In the genomic region with DNA sequence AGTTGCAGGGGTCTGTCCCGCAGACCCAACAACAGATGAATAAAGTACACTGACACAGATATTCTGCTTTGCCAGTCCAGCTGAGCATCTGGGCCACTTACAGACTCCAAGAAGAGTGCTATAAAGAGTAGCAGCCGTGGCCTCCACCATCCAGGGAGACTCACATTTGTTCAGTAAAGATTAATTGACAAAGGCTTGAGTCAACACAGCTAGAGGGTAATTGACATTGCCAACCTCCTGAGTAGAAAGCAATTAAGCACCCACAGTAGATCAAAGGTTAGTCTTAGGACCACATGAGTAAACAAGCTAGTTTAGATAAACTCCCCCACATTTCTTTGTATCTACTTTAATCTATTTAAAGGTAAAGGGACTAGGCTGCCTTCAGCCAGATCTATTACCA, we compare ENCODE assay signal across 25 cellular contexts. TPM values are rescaled to one million over a fixed set of nuclear protein-coding genes. Genes with fewer than 3 reads are reported as not detected.
DNase-seq lines count a peak whose midpoint lies in the region; ATAC-seq and TF ChIP-seq lines count a peak whose summit lies in the region.
"Had no signal": no experiment of that assay in that cellular context is flagged by ENCODE, and none has a peak within 500 bp of the region (broad histone marks: within the 10 kb centered on the region; RNA-seq: fewer than 3 reads in every experiment).

No MANE protein-coding gene starts in this region.

- in situ Hi-C loops in Panc1 (cut with HindIII; ENCODE audit: low pct_unique_long_range_greater_than_20kb, low sequenced_read_pairs): no loop called here

- peak; percentile 42; the same call in 1 of the 2 replicates for ATAC-seq in Panc1
- ATAC-seq: GM12878, T-cell had no signal

- no peak overlapping the region for H3K27ac ChIP-seq in Panc1 (ENCODE audit: low read length)
- H3K27ac ChIP-seq: Peyer's patch, SJSA1 had no signal

- no peaks in the 10 kb centered on the region for H3K9me3 Mint-ChIP-seq in Caco-2 (ENCODE audit: unreplicated experiment)
- no peaks in the 10 kb centered on the region for H3K9me3 Mint-ChIP-seq in dendritic cell treated with granulocyte-macrophage colony-stimulating factor and Interleukin-4, amounts not matched to agents 40 ng/mL and 50 ng/mL, for 4 days
- H3K9me3 Mint-ChIP-seq: CD4-positive, alpha-beta T cell; T-cell had no signal

- peaks cover 16% of the 10 kb centered on the region for H3K36me3 Mint-ChIP-seq in Caco-2 (ENCODE audit: insufficient read depth, unreplicated experiment)
- H3K36me3 Mint-ChIP-seq in dendritic cell treated with granulocyte-macrophage colony-stimulating factor and Interleukin-4, amounts not matched to agents 40 ng/mL and 50 ng/mL, for 4 days (ENCODE audit: low read depth): peaks cover 18% of the 10 kb centered on the region
- H3K36me3 Mint-ChIP-seq: T-cell had no signal

- H3K9me3 ChIP-seq in Caco-2 (peaks cover 7% of the 10 kb centered on the region; the same call in 1 of the 2 replicates), Panc1 (ENCODE audit: control insufficient read depth, insufficient read depth, low read depth, low read length) (no peaks in the 10 kb centered on the region)
- H3K9me3 ChIP-seq: Peyer's patch, SJSA1 had no signal

- DNase-seq in Caco-2: peak; percentile 18 to 34
- peak; percentile 75 for DNase-seq in HT-29 (ENCODE audit: low spot score)
- no peak for DNase-seq in Panc1 (ENCODE audit: low read depth, low spot score)
- no peak for DNase-seq in HuH-7.5 (ENCODE audit: low spot score)
- DNase-seq in DMS114 treated with DMSO at 0.1 percent for 48 hours (lab: John Stamatoyannopoulos, UW; ENCODE audit: unreplicated experiment): no peak
- DNase-seq in activated CD4-positive, alpha-beta T cell treated with anti-CD3 and anti-CD28 coated beads, Interleukin-2, amount 50 U/mL, for 48 hours: no peak
- no peak for DNase-seq in GF-D8 (lab: John Stamatoyannopoulos, UW)
- DNase-seq: AML-193; CD4-positive, alpha-beta T cell; GOT3; HCEC 1CT; KG1; NCI-H1092 treated with DMSO at 0.1 percent for 48 hours; NCI-H1436; NCI-H187; NCI-H2081 treated with DMSO at 0.1 percent for 48 hours; NCI-H446; NCI-H526; Peyer's patch; T-cell had no signal

- H3K27me3 ChIP-seq in Caco-2 (replicated peaks; ENCODE audit: control insufficient read depth, insufficient read depth, low read length) (no peaks in the 10 kb centered on the region), Panc1 (ENCODE audit: control insufficient read depth, insufficient read depth, low read length) (no peaks in the 10 kb centered on the region)
- H3K27me3 ChIP-seq: BLaER1 treated with 17β-estradiol and CSF1 and Interleukin-3, amounts not matched to agents 10 nM and 100 nM; Peyer's patch; SJSA1 had no signal

- POLR2A ChIA-PET in Caco-2 (lab: Charles Lee) (interaction anchor here (0.6 kb wide), 2 partner anchors 45 to 146 kb away, joined by 3 read pairs; no protein-coding TSS in a partner anchor), Panc1 (lab: Charles Lee) (interaction anchor here (0.6 kb wide), 3 partner anchors 368 to 756 kb away, joined by 3 to 11 read pairs (median 8); no protein-coding TSS in a partner anchor)

- peaks cover 6% of the 10 kb centered on the region; the same call in 1 of the 2 replicates for H3K4me1 ChIP-seq in Caco-2
- H3K4me1 ChIP-seq in Panc1 (ENCODE audit: control insufficient read depth, insufficient read depth, low read length): no peaks in the 10 kb centered on the region
- H3K4me1 ChIP-seq: Peyer's patch, SJSA1 had no signal

- BruUV-seq in Caco-2 (replicated peaks; lab: Mats Ljungman, UMichigan): no TSS peak
- BruUV-seq in Panc1 (replicated peaks; lab: Mats Ljungman, UMichigan): no TSS peak

- no peaks in the 10 kb centered on the region for H3K36me3 ChIP-seq in Caco-2 (ENCODE audit: control insufficient read depth, insufficient read depth, low read length)
- H3K36me3 ChIP-seq in Panc1 (ENCODE audit: control insufficient read depth, insufficient read depth, low read length): no peaks in the 10 kb centered on the region
- H3K36me3 ChIP-seq: Peyer's patch, SJSA1 had no signal

- no peak overlapping the region for H3K27ac Mint-ChIP-seq in Caco-2 (ENCODE audit: unreplicated experiment)
- H3K27ac Mint-ChIP-seq in dendritic cell treated with granulocyte-macrophage colony-stimulating factor and Interleukin-4, amounts not matched to agents 40 ng/mL and 50 ng/mL, for 4 days: peak overlapping the region; percentile 88
- H3K27ac Mint-ChIP-seq: CD4-positive, alpha-beta T cell; T-cell; T-helper 2 cell treated with Interferon-gamma antibody and Interleukin-4, amounts not matched to agents 5 μg/mL and 100 μg/mL, for 36 hours had no signal

- H3K4me3 Mint-ChIP-seq in Caco-2 (ENCODE audit: unreplicated experiment): no peak overlapping the region
- no peak overlapping the region for H3K4me3 Mint-ChIP-seq in dendritic cell treated with granulocyte-macrophage colony-stimulating factor and Interleukin-4, amounts not matched to agents 40 ng/mL and 50 ng/mL, for 4 days
- H3K4me3 Mint-ChIP-seq: CD4-positive, alpha-beta T cell; T-cell; T-helper 2 cell treated with Interferon-gamma antibody and Interleukin-4, amounts not matched to agents 5 μg/mL and 100 μg/mL, for 36 hours had no signal

- H3K4me3 ChIP-seq in Caco-2 (ENCODE audit: low read depth, low read length) (no peak overlapping the region), Panc1 (ENCODE audit: low read depth in 2 of 2, low read length in 2 of 2) (no peak overlapping the region)
- H3K4me3 ChIP-seq: BLaER1 treated with 17β-estradiol and CSF1 and Interleukin-3, amounts not matched to agents 10 nM and 100 nM; GM12878; Peyer's patch; SJSA1 had no signal

- CTCF ChIA-PET in Caco-2 (lab: Charles Lee): interaction anchor here (0.6 kb wide), 1 partner anchor 11 kb away, joined by 3 read pairs; no protein-coding TSS in a partner anchor
- CTCF ChIA-PET in Panc1 (lab: Charles Lee): interaction anchor here (0.6 kb wide), 1 partner anchor 21 kb away, joined by 3 read pairs; no protein-coding TSS in a partner anchor

- no peak for TF ChIP-seq CTCF in Caco-2 (IDR thresholded peaks at IDR 0.05; ENCODE audit: insufficient read depth in 1 of 2, low read depth in 1 of 2, low read length in 1 of 2, severe bottlenecking in 1 of 2, unreplicated experiment in 1 of 2)
- TF ChIP-seq CTCF in Panc1 (IDR thresholded peaks at IDR 0.05): no peak

- no peaks in the 10 kb centered on the region for H3K4me1 Mint-ChIP-seq in Caco-2 (ENCODE audit: low read depth, unreplicated experiment)
- H3K4me1 Mint-ChIP-seq in dendritic cell treated with granulocyte-macrophage colony-stimulating factor and Interleukin-4, amounts not matched to agents 40 ng/mL and 50 ng/mL, for 4 days (ENCODE audit: low read depth): peaks cover 46% of the 10 kb centered on the region

- intact Hi-C loops in Caco-2 (cut with micrococcal nuclease; ENCODE audit: unreplicated experiment) (no loop called here), Panc1 (cut with micrococcal nuclease; ENCODE audit: unreplicated experiment) (no loop called here)
- intact Hi-C loops in dendritic cell treated with granulocyte-macrophage colony-stimulating factor and Interleukin-4, amounts not matched to agents 40 ng/mL and 50 ng/mL, for 4 days (cut with micrococcal nuclease): no loop called here

- no peaks in the 10 kb centered on the region for H3K27me3 Mint-ChIP-seq in Caco-2 (ENCODE audit: insufficient read depth, unreplicated experiment)
- H3K27me3 Mint-ChIP-seq in dendritic cell treated with granulocyte-macrophage colony-stimulating factor and Interleukin-4, amounts not matched to agents 40 ng/mL and 50 ng/mL, for 4 days: peaks cover 2% of the 10 kb centered on the region
- H3K27me3 Mint-ChIP-seq: CD4-positive, alpha-beta T cell; T-cell had no signal

RNA-seq across cellular contexts. Expression of a gene that starts 16.3 kb away (rescaled TPM):
- 31.4 and 35.0 TPM in 2 replicates for total RNA-seq in Caco-2 (2022)
- 6.5 and 7.3 TPM in 2 replicates for total RNA-seq in HT-29 (2014; rRNA removed; shearing (Covaris generic))
- total RNA-seq in Panc1 (2021; ENCODE audit: unreplicated experiment): 45.0 TPM
- 22.9 TPM for polyA plus RNA-seq in Panc1 (2012; ENCODE audit: insufficient read length)

Comparison
In these comparisons a context has a peak if more than half of its experiments do, and no peak if none do; other contexts are left out.
1. DNase-seq: peak in Caco-2 (2 of 2) and HT-29 (single experiment); none in Panc1 (single experiment), HuH-7.5 (single experiment), DMS114 treated with DMSO at 0.1 percent for 48 hours (single experiment), activated CD4-positive, alpha-beta T cell treated with anti-CD3 and anti-CD28 coated beads, Interleukin-2, amount 50 U/mL, for 48 hours (0 of 2) and GF-D8 (single experiment).